Comparison of ENCODE assay signal across 10 cellular contexts in genomic region chr3:31968927-31969418, GRCh38. TPM values are rescaled to one million over a fixed set of nuclear protein-coding genes. Genes with fewer than 3 reads are reported as not detected.
DNase-seq lines count a peak whose midpoint lies in the region; ATAC-seq lines count a peak whose summit lies in the region.
"Had no signal": no experiment of that assay in that cellular context is flagged by ENCODE, and none has a peak within 500 bp of the region (broad histone marks: within the 10 kb centered on the region; RNA-seq: fewer than 3 reads in every experiment).

No MANE protein-coding gene starts in this region.

- H3K27me3 ChIP-seq in HUES64 (ENCODE audit: insufficient read depth, low read length): no peaks in the 10 kb centered on the region
- H3K27me3 ChIP-seq in naive thymus-derived CD4-positive, alpha-beta T cell (ENCODE audit: control insufficient read depth in 2 of 2, insufficient read depth in 2 of 2, low read length in 2 of 2): no peaks in the 10 kb centered on the region

- H3K4me1 ChIP-seq in HUES64 (ENCODE audit: insufficient read depth, low read length): peaks cover 43% of the 10 kb centered on the region
- H3K4me1 ChIP-seq in urinary bladder (ENCODE audit: insufficient read depth): no peaks in the 10 kb centered on the region
- H3K4me1 ChIP-seq in naive thymus-derived CD4-positive, alpha-beta T cell (ENCODE audit: control insufficient read depth in 2 of 2, insufficient read depth in 2 of 2, low read length in 2 of 2): no peaks in the 10 kb centered on the region

- H3K27ac Mint-ChIP-seq in naive thymus-derived CD4-positive, alpha-beta T cell: no peak overlapping the region
- H3K27ac Mint-ChIP-seq: activated naive CD4-positive, alpha-beta T cell treated with anti-CD3 and anti-CD28 coated beads, Interleukin-2, amount 50 U/mL, for 24 hours had no signal

- peak overlapping the region; percentile 7; the same call in 1 of the 2 replicates for H3K9ac ChIP-seq in HUES64 (ENCODE audit: low read depth, low read length)

- peaks cover 0 to 7% (median 0%) of the 10 kb centered on the region in 5 donors for H3K27me3 Mint-ChIP-seq in naive thymus-derived CD4-positive, alpha-beta T cell
- H3K27me3 Mint-ChIP-seq: activated naive CD4-positive, alpha-beta T cell treated with anti-CD3 and anti-CD28 coated beads, Interleukin-2, amount 50 U/mL, for 24 hours had no signal

- H3K36me3 ChIP-seq in HUES64 (ENCODE audit: insufficient read depth, low read length): no peaks in the 10 kb centered on the region
- H3K36me3 ChIP-seq in urinary bladder (ENCODE audit: insufficient read depth): no peaks in the 10 kb centered on the region
- no peaks in the 10 kb centered on the region for H3K36me3 ChIP-seq in naive thymus-derived CD4-positive, alpha-beta T cell (ENCODE audit: control insufficient read depth in 2 of 3, insufficient read depth in 3 of 3, low read length in 3 of 3)

- CTCF ChIA-PET in naive thymus-derived CD4-positive, alpha-beta T cell (lab: Charles Lee): no interaction called here

- no peaks in the 10 kb centered on the region for H3K9me3 ChIP-seq in HUES64 (ENCODE audit: insufficient read depth, low read depth, low read length)
- no peaks in the 10 kb centered on the region for H3K9me3 ChIP-seq in naive thymus-derived CD4-positive, alpha-beta T cell (ENCODE audit: control insufficient read depth in 2 of 3, low read length in 3 of 3)

- H3K4me3 ChIP-seq in HUES64 (ENCODE audit: low read length) (no peak overlapping the region), urinary bladder (ENCODE audit: low read depth, low read length) (no peak overlapping the region)
- H3K4me3 ChIP-seq in naive thymus-derived CD4-positive, alpha-beta T cell (ENCODE audit: low read length): no peak overlapping the region

- DNase-seq in cerebellar cortex (ENCODE audit: low spot score) (peak; percentile 95), left kidney (ENCODE audit: low read depth, low spot score) (peak; percentile 93)
- no peak for DNase-seq in stimulated activated naive CD8-positive, alpha-beta T cell treated with anti-CD3 and anti-CD28 coated beads, Interleukin-15, Interleukin-2, amounts not matched to agents 100 U/mL and 50 U/mL, for 24 hours
- DNase-seq in naive thymus-derived CD4-positive, alpha-beta T cell: no peak
- DNase-seq in activated CD4-positive, alpha-beta T cell treated with anti-CD3 and anti-CD28 coated beads, Interleukin-2, amount 50 U/mL, for 1 hour: no peak
- DNase-seq in stimulated activated CD4-positive, alpha-beta T cell treated with anti-CD3 and anti-CD28 coated beads, Interleukin-2, amount 100 ng/mL, for 24 hours: no peak
- DNase-seq: NCI-H1092 treated with DMSO at 0.1 percent for 48 hours had no signal

- no peak for ATAC-seq in stimulated activated naive CD8-positive, alpha-beta T cell treated with anti-CD3 and anti-CD28 coated beads, Interleukin-15, Interleukin-2, amounts not matched to agents 100 U/mL and 50 U/mL, for 24 hours
- no peak for ATAC-seq in naive thymus-derived CD4-positive, alpha-beta T cell

- H3K4me3 Mint-ChIP-seq in naive thymus-derived CD4-positive, alpha-beta T cell: no peak overlapping the region
- H3K4me3 Mint-ChIP-seq: activated naive CD4-positive, alpha-beta T cell treated with anti-CD3 and anti-CD28 coated beads, Interleukin-2, amount 50 U/mL, for 24 hours had no signal

- intact Hi-C loops in naive thymus-derived CD4-positive, alpha-beta T cell (cut with micrococcal nuclease): no loop called here

- 73% methylated on average over 6 of the region's 6 CpGs for WGBS in HUES64
- 20% methylated on average over 6 of the region's 6 CpGs for WGBS in urinary bladder

- H3K27ac ChIP-seq in HUES64 (ENCODE audit: low read depth, low read length): peak overlapping the region; percentile 70
- H3K27ac ChIP-seq in urinary bladder (ENCODE audit: low read depth): peak overlapping the region; percentile 54
- H3K27ac ChIP-seq in naive thymus-derived CD4-positive, alpha-beta T cell (ENCODE audit: low read depth, low read length): no peak overlapping the region

- H3K36me3 Mint-ChIP-seq in naive thymus-derived CD4-positive, alpha-beta T cell: no peaks in the 10 kb centered on the region
- H3K36me3 Mint-ChIP-seq: activated naive CD4-positive, alpha-beta T cell treated with anti-CD3 and anti-CD28 coated beads, Interleukin-2, amount 50 U/mL, for 24 hours had no signal

- H3K9me3 Mint-ChIP-seq in naive thymus-derived CD4-positive, alpha-beta T cell: peaks cover 0 to 3% (median 0%) of the 10 kb centered on the region in 11 donors
- H3K9me3 Mint-ChIP-seq: activated naive CD4-positive, alpha-beta T cell treated with anti-CD3 and anti-CD28 coated beads, Interleukin-2, amount 50 U/mL, for 24 hours had no signal

- POLR2A ChIA-PET in naive thymus-derived CD4-positive, alpha-beta T cell (lab: Charles Lee): no interaction called here

- H3K4me1 Mint-ChIP-seq in naive thymus-derived CD4-positive, alpha-beta T cell: peaks cover 0 to 5% (median 0%) of the 10 kb centered on the region in 7 donors
- H3K4me1 Mint-ChIP-seq: activated naive CD4-positive, alpha-beta T cell treated with anti-CD3 and anti-CD28 coated beads, Interleukin-2, amount 50 U/mL, for 24 hours had no signal

RNA-seq across cellular contexts. Expression of gene OSBPL10, which starts 12.1 kb away (rescaled TPM):
- polyA plus RNA-seq in HUES64 (2013, experiment 1 of 2): 20.7 TPM
- 18.8 TPM for polyA plus RNA-seq in HUES64 (2013, experiment 2 of 2)
- 58.0 TPM for total RNA-seq in urinary bladder
- 62.4 TPM for polyA plus RNA-seq in urinary bladder
- total RNA-seq in naive thymus-derived CD4-positive, alpha-beta T cell: 1 to 10 TPM in 3 of 5 experiments, under 1 TPM in 2; 0.30 to 6.8 (median 1.5) TPM
- under 1 TPM; 0.15 TPM for polyA plus RNA-seq in naive thymus-derived CD4-positive, alpha-beta T cell

RNA-seq across cellular contexts. Expression of gene ZNF860, which starts 12.6 kb away (rescaled TPM):
- polyA plus RNA-seq in HUES64 (2013, experiment 1 of 2): 2.0 TPM
- polyA plus RNA-seq in HUES64 (2013, experiment 2 of 2): 2.2 TPM
- 9.6 TPM for total RNA-seq in urinary bladder
- polyA plus RNA-seq in urinary bladder: 2.4 TPM
- total RNA-seq in naive thymus-derived CD4-positive, alpha-beta T cell: under 1 TPM in 3 of 5 experiments, not detected in 2; 0.11 to 0.32 (median 0.15) TPM
- polyA plus RNA-seq in naive thymus-derived CD4-positive, alpha-beta T cell: not detected

Comparison
In these comparisons a context has a peak if more than half of its experiments do, and no peak if none do; other contexts are left out.
1. DNase-seq: peak in cerebellar cortex (single experiment) and left kidney (single experiment); none in stimulated activated naive CD8-positive, alpha-beta T cell treated with anti-CD3 and anti-CD28 coated beads, Interleukin-15, Interleukin-2, amounts not matched to agents 100 U/mL and 50 U/mL, for 24 hours (single experiment), naive thymus-derived CD4-positive, alpha-beta T cell (0 of 9), activated CD4-positive, alpha-beta T cell treated with anti-CD3 and anti-CD28 coated beads, Interleukin-2, amount 50 U/mL, for 1 hour (single experiment) and stimulated activated CD4-positive, alpha-beta T cell treated with anti-CD3 and anti-CD28 coated beads, Interleukin-2, amount 100 ng/mL, for 24 hours (0 of 2).